Comparison of ENCODE assay signal across 15 cellular contexts in the genomic region with DNA sequence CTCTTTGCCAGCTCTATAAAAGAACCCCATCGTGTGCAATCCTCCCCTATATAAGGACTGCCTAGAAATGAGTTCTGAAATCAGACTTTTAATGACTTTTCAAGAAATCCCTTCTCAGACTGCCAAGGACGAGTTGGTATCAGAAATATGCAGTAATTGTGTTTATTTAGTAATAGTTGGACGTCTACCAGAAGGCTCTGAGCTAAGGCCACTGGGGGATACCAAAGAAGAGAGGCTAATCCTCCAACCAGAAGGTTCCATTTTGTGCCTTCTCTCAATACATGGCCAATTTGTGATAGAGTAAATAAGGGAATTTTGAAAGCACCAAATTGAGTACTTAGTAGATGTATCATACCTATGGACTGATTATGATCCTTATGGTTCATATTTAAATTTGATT.
DNase-seq lines count a peak whose midpoint lies in the region; ATAC-seq and TF ChIP-seq lines count a peak whose summit lies in the region.
"Had no signal": no experiment of that assay in that cellular context is flagged by ENCODE, and none has a peak within 500 bp of the region (broad histone marks: within the 10 kb centered on the region; RNA-seq: fewer than 3 reads in every experiment).

No MANE protein-coding gene starts in this region.

- no peaks in the 10 kb centered on the region for H3K4me1 ChIP-seq in Karpas-422 (ENCODE audit: low read length)
- H3K4me1 ChIP-seq: parathyroid adenoma had no signal

- H3K27ac ChIP-seq in Karpas-422 (ENCODE audit: low read length): no peak overlapping the region
- H3K27ac ChIP-seq: parathyroid adenoma had no signal

- peaks cover 45% of the 10 kb centered on the region for H3K4me1 Mint-ChIP-seq in chondrocyte (ENCODE audit: low read depth)
- no peaks in the 10 kb centered on the region for H3K4me1 Mint-ChIP-seq in progenitor cell of endocrine pancreas (ENCODE audit: low read depth)

- intact Hi-C loops in sciatic nerve (cut with DNase I): no loop called here

- no peak overlapping the region for H3K4me3 ChIP-seq in AG10803 (ENCODE audit: low read length)
- no peak overlapping the region for H3K4me3 ChIP-seq in Karpas-422 (ENCODE audit: low read length)

- no peaks in the 10 kb centered on the region for H3K9me2 ChIP-seq in Karpas-422 (replicated peaks; ENCODE audit: insufficient read depth, low read length)

- H3K9me3 Mint-ChIP-seq in chondrocyte (ENCODE audit: low read depth) (no peaks in the 10 kb centered on the region), progenitor cell of endocrine pancreas (ENCODE audit: low read depth) (no peaks in the 10 kb centered on the region)
- H3K9me3 Mint-ChIP-seq: CD4-positive, alpha-beta T cell had no signal

- peak; percentile 62 for ATAC-seq in sciatic nerve

- no peaks in the 10 kb centered on the region for H3K79me2 ChIP-seq in Karpas-422 (ENCODE audit: low read length)
- H3K79me2 ChIP-seq: parathyroid adenoma had no signal

- H3K4me2 ChIP-seq in Karpas-422 (ENCODE audit: low read depth, low read length, poor library complexity, severe bottlenecking): no peak overlapping the region

- no peaks in the 10 kb centered on the region for H3K9me3 ChIP-seq in Karpas-422 (ENCODE audit: low read length)

- TF ChIP-seq CTCF in AG10803 (conservative IDR thresholded peaks at IDR 0.05; ENCODE audit: low read length): no peak
- TF ChIP-seq CTCF in chondrocyte (IDR thresholded peaks at IDR 0.05): no peak
- TF ChIP-seq CTCF in progenitor cell of endocrine pancreas (IDR thresholded peaks at IDR 0.05; ENCODE audit: unreplicated experiment): no peak
- no peak for TF ChIP-seq CTCF in GM10266 (IDR thresholded peaks at IDR 0.05; ENCODE audit: control insufficient read depth, insufficient read depth, low read depth, missing control alignments)

- no peaks in the 10 kb centered on the region for H3K27me3 Mint-ChIP-seq in chondrocyte (ENCODE audit: low read depth)
- no peaks in the 10 kb centered on the region for H3K27me3 Mint-ChIP-seq in progenitor cell of endocrine pancreas

- no peaks in the 10 kb centered on the region for H3K36me3 Mint-ChIP-seq in chondrocyte (ENCODE audit: low read depth)
- H3K36me3 Mint-ChIP-seq in progenitor cell of endocrine pancreas (ENCODE audit: insufficient read depth): no peaks in the 10 kb centered on the region

- H3K27me3 ChIP-seq in Karpas-422 (ENCODE audit: low read length): no peaks in the 10 kb centered on the region

- H3K27ac Mint-ChIP-seq in chondrocyte (ENCODE audit: unreplicated experiment): peak overlapping the region; percentile 99
- H3K27ac Mint-ChIP-seq in progenitor cell of endocrine pancreas: no peak overlapping the region
- H3K27ac Mint-ChIP-seq: CD4-positive, alpha-beta T cell had no signal

- no peak overlapping the region for H3K9ac ChIP-seq in Karpas-422 (ENCODE audit: low read length)
- H3K9ac ChIP-seq: parathyroid adenoma had no signal

- H4K20me1 ChIP-seq in Karpas-422 (ENCODE audit: insufficient read depth, low read depth, low read length): no peaks in the 10 kb centered on the region

- DNase-seq in AG10803 (ENCODE audit: low read depth) (peak; percentile 89), M059J (ENCODE audit: low read depth) (peak; percentile 66), chondrocyte (ENCODE audit: low spot score) (no peak), sciatic nerve (ENCODE audit: low spot score) (no peak), DMS114 treated with DMSO at 0.1 percent for 48 hours (lab: John Stamatoyannopoulos, UW; ENCODE audit: unreplicated experiment) (no peak), progenitor cell of endocrine pancreas (ENCODE audit: low spot score, unreplicated experiment) (no peak), Karpas-422 (no peak), GM10266 (ENCODE audit: extremely low spot score) (no peak)
- DNase-seq: activated CD4-positive, alpha-beta T cell treated with anti-CD3 and anti-CD28 coated beads for 1 hour; CD4-positive, alpha-beta T cell; effector CD4-positive, alpha-beta T cell; GDM1; NCI-H1417 treated with DMSO at 0.1 percent for 48 hours; OCI-M1 had no signal

- no peak overlapping the region for H3K4me3 Mint-ChIP-seq in chondrocyte (ENCODE audit: unreplicated experiment)
- no peak overlapping the region for H3K4me3 Mint-ChIP-seq in progenitor cell of endocrine pancreas (ENCODE audit: low read depth)
- H3K4me3 Mint-ChIP-seq: CD4-positive, alpha-beta T cell had no signal

- no peaks in the 10 kb centered on the region for H3K36me3 ChIP-seq in Karpas-422 (ENCODE audit: insufficient read depth, low read length)

- no peak overlapping the region for H2AFZ ChIP-seq in Karpas-422 (ENCODE audit: low read length)
- H2AFZ ChIP-seq: parathyroid adenoma had no signal

Comparison
In these comparisons a context has a peak if more than half of its experiments do, and no peak if none do; other contexts are left out.
1. DNase-seq: peak in AG10803 (single experiment) and M059J (single experiment); none in chondrocyte (single experiment), sciatic nerve (single experiment), DMS114 treated with DMSO at 0.1 percent for 48 hours (single experiment), progenitor cell of endocrine pancreas (single experiment), Karpas-422 (single experiment) and GM10266 (single experiment).